ENCODE assay signal across 8 cellular contexts in the genomic region with DNA sequence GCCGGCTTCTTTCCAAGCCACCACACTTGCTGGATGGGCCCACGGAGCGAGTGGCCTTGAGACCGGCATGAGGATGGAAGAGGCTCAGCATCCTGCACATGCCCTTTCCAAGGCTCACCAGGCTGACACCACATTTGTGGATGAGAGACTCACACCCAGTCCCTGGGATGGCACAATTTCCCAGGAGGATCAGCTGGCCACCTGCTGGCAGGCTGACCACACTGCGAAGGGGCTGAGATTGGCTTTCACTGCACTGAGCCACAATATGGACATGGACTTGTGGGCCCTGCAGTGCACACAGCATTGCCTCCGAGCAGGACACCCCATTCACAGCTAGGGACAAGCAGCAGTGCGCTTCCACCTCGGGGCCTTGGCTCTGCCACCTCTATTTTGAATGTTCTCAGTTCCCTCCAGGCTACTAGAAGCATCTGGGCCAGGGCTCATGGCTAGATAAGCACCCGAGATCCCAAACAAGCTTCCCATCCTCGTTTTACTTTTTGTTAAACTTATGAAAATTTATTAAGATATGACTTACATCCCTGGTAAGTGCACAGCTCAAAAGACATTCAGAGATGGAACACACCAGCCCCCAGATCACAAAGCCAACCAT. TPM values are rescaled to one million over a fixed set of nuclear protein-coding genes. Genes with fewer than 3 reads are reported as not detected.
DNase-seq lines count a peak whose midpoint lies in the region; ATAC-seq and TF ChIP-seq lines count a peak whose summit lies in the region.

No MANE protein-coding gene starts in this region.

- H3K4me2 ChIP-seq in OCI-LY1 (ENCODE audit: low read length) (no peak overlapping the region), osteoblast (ENCODE audit: insufficient read depth, low read length) (no peak overlapping the region)

- H2AFZ ChIP-seq in OCI-LY1 (ENCODE audit: low read length) = no peak overlapping the region
- H2AFZ ChIP-seq in osteoblast (ENCODE audit: low read length) = no peak overlapping the region

- no peaks in the 10 kb centered on the region for H3K9me2 ChIP-seq in OCI-LY1 (ENCODE audit: low read depth, low read length)

- H4K20me1 ChIP-seq in OCI-LY1 (ENCODE audit: insufficient read depth, low read length) (no peaks in the 10 kb centered on the region), osteoblast (ENCODE audit: insufficient read depth, low read length) (no peaks in the 10 kb centered on the region)

- TF ChIP-seq CTCF in OCI-LY1 (IDR thresholded peaks at IDR 0.05; ENCODE audit: low read length) (peak; percentile 20; the same call in 1 of the 2 replicates), esophagus squamous epithelium (IDR thresholded peaks at IDR 0.05) (peak in 5 of 6 experiments; percentile 16 to 58 (median 33)), osteoblast (IDR thresholded peaks at IDR 0.05; ENCODE audit: extremely low read depth, low read depth, low read length) (peak; percentile 49), GM13976 (IDR thresholded peaks at IDR 0.05; ENCODE audit: borderline replicate concordance, control extremely low read depth, extremely low read depth, insufficient read depth, missing control alignments) (no peak)

- H3K27ac ChIP-seq in OCI-LY1 (ENCODE audit: low read depth, low read length, poor library complexity, severe bottlenecking) (no peak overlapping the region), esophagus squamous epithelium (no peak overlapping the region), osteoblast (ENCODE audit: low read depth, low read length) (no peak overlapping the region)

- H3K9me3 ChIP-seq in OCI-LY1 (ENCODE audit: low read length) = no peaks in the 10 kb centered on the region
- no peaks in the 10 kb centered on the region for H3K9me3 ChIP-seq in esophagus squamous epithelium
- no peaks in the 10 kb centered on the region for H3K9me3 ChIP-seq in osteoblast (ENCODE audit: low read depth, low read length)

- DNase-seq in NCI-H1105 treated with DMSO at 0.1 percent for 48 hours (lab: John Stamatoyannopoulos, UW) (peak; percentile 12), NCI-H1105 (lab: John Stamatoyannopoulos, UW) (no peak), esophagus squamous epithelium (lab: John Stamatoyannopoulos, UW) (no peak), osteoblast (ENCODE audit: insufficient read length, low spot score, missing footprints) (no peak), GM13976 (ENCODE audit: low spot score) (no peak)

- in situ Hi-C loops in GM13976 (cut with MboI; ENCODE audit: low sequenced_read_pairs, unreplicated experiment) = loop anchor here (10.0 to 25.0 kb wide), 2 partner anchors 56 to 219 kb away; no protein-coding TSS in a partner anchor

- H3K4me3 ChIP-seq in OCI-LY1 (ENCODE audit: low read depth, low read length, poor library complexity, severe bottlenecking) (no peak overlapping the region), esophagus squamous epithelium (no peak overlapping the region), osteoblast (ENCODE audit: insufficient read depth, low read length) (no peak overlapping the region)

- H3K27me3 ChIP-seq in OCI-LY1 (ENCODE audit: insufficient read depth, low read length) (no peaks in the 10 kb centered on the region), esophagus squamous epithelium (no peaks in the 10 kb centered on the region), osteoblast (ENCODE audit: insufficient read depth, low read length) (peaks cover 10% of the 10 kb centered on the region)

- H3K4me1 ChIP-seq in OCI-LY1 (ENCODE audit: insufficient read depth, low read length, severe bottlenecking) (no peaks in the 10 kb centered on the region), esophagus squamous epithelium (no peaks in the 10 kb centered on the region), osteoblast (ENCODE audit: insufficient read depth, low read length) (no peaks in the 10 kb centered on the region)

- intact Hi-C loops in esophagus squamous epithelium (cut with DNase I) = no loop called here

- H3K9ac ChIP-seq in OCI-LY1 (ENCODE audit: low read length) = no peak overlapping the region

- no peak for TF ChIP-seq POLR2A in esophagus squamous epithelium (IDR thresholded peaks at IDR 0.05)

- WGBS in esophagus squamous epithelium, 2 donors = 73 to 78% methylated on average over 6 to 9 of the region's 10 CpGs

- no peaks in the 10 kb centered on the region for H3F3A ChIP-seq in OCI-LY1 (ENCODE audit: insufficient read depth, low read length)

- H3K36me3 ChIP-seq in OCI-LY1 (ENCODE audit: insufficient read depth, low read length) (no peaks in the 10 kb centered on the region), esophagus squamous epithelium (no peaks in the 10 kb centered on the region), osteoblast (ENCODE audit: insufficient read depth, low read length) (no peaks in the 10 kb centered on the region)

- H3K79me2 ChIP-seq in OCI-LY1 (ENCODE audit: insufficient read depth, low read length) (no peaks in the 10 kb centered on the region), osteoblast (ENCODE audit: insufficient read depth, low read length) (no peaks in the 10 kb centered on the region)

- ATAC-seq in GM18511 (IDR thresholded peaks at IDR 0.05; ENCODE audit: unreplicated experiment) (no peak), HG03432 (IDR thresholded peaks at IDR 0.05; ENCODE audit: unreplicated experiment) (no peak)

RNA-seq across cellular contexts. Expression of gene KSR1, which starts 25.3 kb away (rescaled TPM):
- total RNA-seq in esophagus squamous epithelium (10 to 100 TPM; 22.3 to 32.4 (median 31.0) TPM), osteoblast (6.2 and 6.5 TPM in 2 replicates)
